Comparison of ENCODE assay signal across 1 cellular context in the genomic region with DNA sequence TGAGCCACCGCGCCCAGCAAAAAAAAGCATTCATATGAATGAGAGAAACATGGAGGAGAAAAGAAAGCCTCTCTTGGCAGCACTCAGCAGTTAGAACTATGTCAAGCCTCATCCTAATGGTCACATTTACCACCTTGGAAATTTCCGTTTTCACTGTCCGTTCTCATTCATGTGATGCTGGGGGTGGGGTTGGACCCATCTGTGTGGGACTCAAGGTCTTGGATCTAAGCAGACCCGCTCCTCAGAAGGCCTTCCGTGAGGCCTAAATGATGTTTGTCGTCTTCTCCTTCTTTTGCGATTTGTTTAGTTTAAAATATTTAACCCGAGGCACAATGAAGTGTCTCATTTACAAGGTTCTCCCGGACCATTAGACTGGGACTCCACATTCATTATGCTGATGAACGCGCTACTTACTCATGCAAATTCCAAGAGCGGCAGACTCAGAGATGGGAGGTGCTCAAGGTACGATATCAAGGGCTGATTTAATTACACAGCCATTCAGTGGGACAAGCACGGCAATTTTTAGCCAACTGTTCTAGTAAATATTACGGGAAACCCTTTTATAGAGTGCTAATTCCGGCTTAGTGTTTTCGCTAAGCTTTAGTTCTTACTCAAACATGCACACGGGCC.
TF ChIP-seq lines count a peak whose summit lies in the region.

No MANE protein-coding gene starts in this region.

TF ChIP-seq in A549, 52 proteins besides CTCF, POLR2A, EP300 and RAD21 (continued from another document):
- TF ChIP-seq E2F6 (IDR thresholded peaks at IDR 0.05; ENCODE audit: borderline replicate concordance, low read depth) (no peak), FOSB (CRISPR knock-in tag; IDR thresholded peaks at IDR 0.05) (no peak), KDM5A (IDR thresholded peaks at IDR 0.05) (no peak), CHD2 (IDR thresholded peaks at IDR 0.05; ENCODE audit: low read length, partially characterized antibody) (no peak)
- TF ChIP-seq, protein P1, sequence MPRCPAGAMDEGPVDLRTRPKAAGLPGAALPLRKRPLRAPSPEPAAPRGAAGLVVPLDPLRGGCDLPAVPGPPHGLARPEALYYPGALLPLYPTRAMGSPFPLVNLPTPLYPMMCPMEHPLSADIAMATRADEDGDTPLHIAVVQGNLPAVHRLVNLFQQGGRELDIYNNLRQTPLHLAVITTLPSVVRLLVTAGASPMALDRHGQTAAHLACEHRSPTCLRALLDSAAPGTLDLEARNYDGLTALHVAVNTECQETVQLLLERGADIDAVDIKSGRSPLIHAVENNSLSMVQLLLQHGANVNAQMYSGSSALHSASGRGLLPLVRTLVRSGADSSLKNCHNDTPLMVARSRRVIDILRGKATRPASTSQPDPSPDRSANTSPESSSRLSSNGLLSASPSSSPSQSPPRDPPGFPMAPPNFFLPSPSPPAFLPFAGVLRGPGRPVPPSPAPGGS (IDR thresholded peaks at IDR 0.05), result no peak
